ENCODE assay signal across 8 cellular contexts in genomic region chr1:3453203-3453761, GRCh38.
DNase-seq lines count a peak whose midpoint lies in the region; ATAC-seq, FAIRE-seq and TF ChIP-seq lines count a peak whose summit lies in the region.

No MANE protein-coding gene starts in this region.

- TF ChIP-seq CTCF in AG09319 (IDR thresholded peaks at IDR 0.05; ENCODE audit: low read depth, low read length), result peak; percentile 95

- H3K4me1 Mint-ChIP-seq in memory B cell, result no peaks in the 10 kb centered on the region

- peak; percentile 65 for ATAC-seq in memory B cell (ENCODE audit: low read depth)
- no peak for ATAC-seq in GM18505 (IDR thresholded peaks at IDR 0.05; ENCODE audit: unreplicated experiment)

- H3K4me3 ChIP-seq in effector memory CD4-positive, alpha-beta T cell (ENCODE audit: insufficient read depth, low read depth, low read length, poor library complexity, severe bottlenecking), result no peak overlapping the region

- TF ChIP-seq POLR2A in GM18505 (IDR thresholded peaks at IDR 0.05; ENCODE audit: borderline replicate concordance, extremely low read depth, insufficient read depth, insufficient read length), result no peak

- H3K9me3 Mint-ChIP-seq in memory B cell, result no peaks in the 10 kb centered on the region

- H3K27ac Mint-ChIP-seq in memory B cell, result no peak overlapping the region

- H3K36me3 Mint-ChIP-seq in memory B cell, result no peaks in the 10 kb centered on the region

- H3K27me3 ChIP-seq in effector memory CD4-positive, alpha-beta T cell (replicated peaks; ENCODE audit: control insufficient read depth, insufficient read depth, low read length, poor library complexity, severe bottlenecking), result peaks cover 5% of the 10 kb centered on the region

- no peaks in the 10 kb centered on the region for H3K9me3 ChIP-seq in effector memory CD4-positive, alpha-beta T cell (ENCODE audit: control insufficient read depth, low read length)

- H3K4me1 ChIP-seq in effector memory CD4-positive, alpha-beta T cell (ENCODE audit: control insufficient read depth, insufficient read depth, low read length, poor library complexity, severe bottlenecking), result peaks cover 15% of the 10 kb centered on the region

- H3K36me3 ChIP-seq in effector memory CD4-positive, alpha-beta T cell (ENCODE audit: control insufficient read depth, insufficient read depth, low read length), result no peaks in the 10 kb centered on the region

- DNase-seq in AG09319 (ENCODE audit: extremely low read depth, low read depth) (peak; percentile 18), GM19239 (ENCODE audit: insufficient read length, low spot score) (peak; percentile 97), NCI-H345 (lab: John Stamatoyannopoulos, UW) (peak; percentile 79), memory B cell (ENCODE audit: low spot score in 2 of 2) (peak; percentile 72 to 84)
- DNase-seq in activated CD8-positive, alpha-beta memory T cell treated with anti-CD3 and anti-CD28 coated beads for 1 hour (ENCODE audit: extremely low read depth in 1 of 2, low read depth in 1 of 2), result peak; percentile 15 to 50
- DNase-seq in effector memory CD4-positive, alpha-beta T cell, result peak; percentile 33 to 53 (median 48)
- DNase-seq in stimulated activated CD8-positive, alpha-beta memory T cell treated with anti-CD3 and anti-CD28 coated beads, Interleukin-15, amount 100 ng/mL, for 4 hours (ENCODE audit: low read depth in 2 of 2), result peak; percentile 40 to 44

- H3K27ac ChIP-seq in effector memory CD4-positive, alpha-beta T cell (ENCODE audit: insufficient read depth, low read length, poor library complexity, severe bottlenecking), result no peak overlapping the region

- peaks cover 9% of the 10 kb centered on the region for H3K27me3 Mint-ChIP-seq in memory B cell

- H3K4me3 Mint-ChIP-seq in memory B cell, result peak overlapping the region; percentile 76

- FAIRE-seq in GM19239 (lab: Jason Lieb, UNC), result no peak

Comparison
In these comparisons a context has a peak if more than half of its experiments do, and no peak if none do; other contexts are left out.
1. DNase-seq: peak in every context shown above with its lines; median percentile 97 in GM19239; 79 in NCI-H345; 78 in memory B cell; 48 in effector memory CD4-positive, alpha-beta T cell; 42 in stimulated activated CD8-positive, alpha-beta memory T cell treated with anti-CD3 and anti-CD28 coated beads, Interleukin-15, amount 100 ng/mL, for 4 hours; 32 in activated CD8-positive, alpha-beta memory T cell treated with anti-CD3 and anti-CD28 coated beads for 1 hour; 18 in AG09319.